Comparison of ENCODE assay signal across 10 cellular contexts in genomic region chr6:138493413-138493812, GRCh38. TPM values are rescaled to one million over a fixed set of nuclear protein-coding genes. Genes with fewer than 3 reads are reported as not detected.
A peak's percentile ranks its signal among the peaks of the same experiment; 100 is the strongest.
DNase-seq lines count a peak whose midpoint lies in the region; ATAC-seq, FAIRE-seq and TF ChIP-seq lines count a peak whose summit lies in the region.
"Had no signal": no experiment of that assay in that cellular context is flagged by ENCODE, and none has a peak within 500 bp of the region (broad histone marks: within the 10 kb centered on the region; RNA-seq: fewer than 3 reads in every experiment).

No MANE protein-coding gene starts in this region.

- ATAC-seq in omental fat pad (ENCODE audit: low FRiP score) (peak; percentile 65), GM21381 (IDR thresholded peaks at IDR 0.05; ENCODE audit: unreplicated experiment) (no peak), HG03139 (IDR thresholded peaks at IDR 0.05; ENCODE audit: unreplicated experiment) (no peak)

- peak; percentile 45 for DNase-seq in DMS79 treated with DMSO at 0.1 percent for 48 hours (lab: John Stamatoyannopoulos, UW)
- DNase-seq in RPMI7951 (ENCODE audit: low read depth), result peak; percentile 78
- DNase-seq in fibroblast of villous mesenchyme (ENCODE audit: low read depth), result peak; percentile 22
- DNase-seq in omental fat pad (ENCODE audit: low spot score), result no peak
- DNase-seq in urothelium cell line (ENCODE audit: low spot score), result no peak
- DNase-seq in hepatic stellate cell (ENCODE audit: low spot score), result no peak
- DNase-seq: erythroblast; stimulated activated CD4-positive, alpha-beta T cell treated with anti-CD3 and anti-CD28 coated beads, Interleukin-2, amount 100 ng/mL, for 48 hours had no signal

- no peak overlapping the region for H3K4me3 ChIP-seq in fibroblast of villous mesenchyme (ENCODE audit: low read depth, low read length)

- no peak for TF ChIP-seq CTCF in fibroblast of villous mesenchyme (IDR thresholded peaks at IDR 0.05; ENCODE audit: insufficient read depth, low read depth, low read length)
- no peak for TF ChIP-seq CTCF in omental fat pad (IDR thresholded peaks at IDR 0.05)

- FAIRE-seq in urothelium cell line (lab: Jason Lieb, UNC), result no peak

RNA-seq across cellular contexts. Expression of gene NHSL1, which starts 5.9 kb away (rescaled TPM):
- 4.0 and 9.1 TPM in 2 replicates for total RNA-seq in RPMI7951 (2014; rRNA removed; shearing (Covaris generic))
- total RNA-seq in fibroblast of villous mesenchyme, result 4.7 and 9.7 TPM in 2 replicates
- 10 to 100 TPM; 15.9 to 23.2 (median 18.4) TPM for total RNA-seq in omental fat pad

Comparison
In these comparisons a context has a peak if more than half of its experiments do, and no peak if none do; other contexts are left out.
1. DNase-seq: peak in DMS79 treated with DMSO at 0.1 percent for 48 hours (single experiment), RPMI7951 (single experiment) and fibroblast of villous mesenchyme (single experiment); none in omental fat pad (single experiment), urothelium cell line (single experiment) and hepatic stellate cell (single experiment).